ENCODE assay signal across 11 cellular contexts in the genomic region with DNA sequence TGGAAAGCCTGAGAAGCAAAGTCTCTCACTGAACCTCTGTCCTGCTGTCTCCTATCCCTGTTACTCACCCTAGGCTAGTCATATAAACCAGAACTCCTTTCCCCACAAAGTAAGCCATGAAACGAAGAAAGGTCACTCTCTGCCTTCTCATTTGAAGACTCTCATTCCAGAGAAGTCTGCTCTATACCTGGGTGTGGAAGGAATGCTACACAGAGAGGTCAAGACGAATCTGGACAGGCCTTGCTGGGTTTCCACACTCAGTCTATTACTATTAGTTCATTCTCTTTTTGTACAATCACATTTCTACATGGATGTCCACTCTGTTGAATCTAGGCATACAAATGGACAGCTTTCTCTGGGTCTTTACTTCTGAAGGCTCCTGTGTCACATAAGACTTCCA.
"Had no signal": no experiment of that assay in that cellular context is flagged by ENCODE, and none has a peak within 500 bp of the region (broad histone marks: within the 10 kb centered on the region; RNA-seq: fewer than 3 reads in every experiment).

No MANE protein-coding gene starts in this region.

- ATAC-seq: gastrocnemius medialis, heart right ventricle, left ventricle myocardium superior had no signal

- H3K4me3 Mint-ChIP-seq: activated CD4-positive, alpha-beta T cell treated with anti-CD3 and anti-CD28 coated beads, Interleukin-2, amount 10 ng/mL, durations not matched to agents 7 days and 5 days; activated naive CD8-positive, alpha-beta T cell; activated T-cell treated with anti-CD3 and anti-CD28 coated beads, Interleukin-2, amount 50 U/mL, for 24 hours had no signal

- H3K36me3 ChIP-seq: ascending aorta, gastrocnemius medialis, heart right ventricle had no signal

- H3K4me3 ChIP-seq: ascending aorta, gastrocnemius medialis, heart right ventricle, skin epidermis, tibial artery had no signal

- H3K27me3 ChIP-seq: ascending aorta, gastrocnemius medialis, heart right ventricle, tibial artery had no signal

- H3K9me3 ChIP-seq: ascending aorta, gastrocnemius medialis, tibial artery had no signal

- H3K27me3 Mint-ChIP-seq: activated CD4-positive, alpha-beta T cell treated with anti-CD3 and anti-CD28 coated beads, Interleukin-2, amount 10 ng/mL, durations not matched to agents 7 days and 5 days; activated naive CD8-positive, alpha-beta T cell; activated T-cell treated with anti-CD3 and anti-CD28 coated beads, Interleukin-2, amount 50 U/mL, for 24 hours had no signal

- H3K27ac ChIP-seq: gastrocnemius medialis, heart right ventricle, parathyroid adenoma, skin epidermis, tibial artery had no signal

- H3K27ac Mint-ChIP-seq: activated CD4-positive, alpha-beta T cell treated with anti-CD3 and anti-CD28 coated beads, Interleukin-2, amount 10 ng/mL, durations not matched to agents 7 days and 5 days; activated naive CD8-positive, alpha-beta T cell; activated T-cell treated with anti-CD3 and anti-CD28 coated beads, Interleukin-2, amount 50 U/mL, for 24 hours had no signal

- DNase-seq: activated CD4-positive, alpha-beta T cell treated with anti-CD3 and anti-CD28 coated beads, Interleukin-2, amount 10 ng/mL, durations not matched to agents 7 days and 5 days; activated effector memory CD4-positive, alpha-beta T cell treated with anti-CD3 and anti-CD28 coated beads, Interleukin-2, amount 50 U/mL, for 16 hours; activated T-cell treated with anti-CD3 and anti-CD28 coated beads, Interleukin-2, amount 50 U/mL, for 24 hours; gastrocnemius medialis; heart right ventricle; left ventricle myocardium superior; tibial artery had no signal
